Comparison of ENCODE assay signal across 15 cellular contexts in the genomic region with DNA sequence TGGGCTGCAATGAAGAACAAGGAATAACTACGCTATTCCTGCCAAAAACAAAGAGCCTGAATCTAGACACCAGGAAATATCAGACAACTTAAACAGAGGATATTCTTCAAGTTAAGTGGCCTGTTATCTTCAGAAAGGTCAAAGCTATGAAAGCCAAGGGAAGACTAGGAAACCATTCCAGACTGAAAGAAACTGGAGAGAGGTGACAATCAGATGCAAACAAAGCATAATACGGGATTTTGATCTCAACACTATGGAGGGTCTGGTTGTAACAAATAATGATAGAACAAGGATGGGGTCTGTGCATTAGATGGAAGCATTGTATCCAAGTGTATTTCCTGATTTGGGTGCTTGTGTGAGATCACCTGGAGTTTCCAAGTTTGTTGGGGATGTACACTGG. TPM values are rescaled to one million over a fixed set of nuclear protein-coding genes. Genes with fewer than 3 reads are reported as not detected.
A peak's percentile ranks its signal among the peaks of the same experiment; 100 is the strongest.
DNase-seq lines count a peak whose midpoint lies in the region; TF ChIP-seq lines count a peak whose summit lies in the region.
"Had no signal": no experiment of that assay in that cellular context is flagged by ENCODE, and none has a peak within 500 bp of the region (broad histone marks: within the 10 kb centered on the region; RNA-seq: fewer than 3 reads in every experiment).

No MANE protein-coding gene starts in this region.

- H3K27ac Mint-ChIP-seq in Calu3 (ENCODE audit: unreplicated experiment): peak overlapping the region; percentile 9
- peak overlapping the region; percentile 69 for H3K27ac Mint-ChIP-seq in activated CD4-positive, alpha-beta memory T cell treated with anti-CD3 and anti-CD28 coated beads for 36 hours
- H3K27ac Mint-ChIP-seq in immature natural killer cell: peak overlapping the region; percentile 38 to 86 (median 80)
- H3K27ac Mint-ChIP-seq: CD14-positive monocyte had no signal

- no peaks in the 10 kb centered on the region for H3K9me3 ChIP-seq in BLaER1
- H3K9me3 ChIP-seq: HAP-1, sigmoid colon, SJCRH30 had no signal

- POLR2A ChIA-PET in activated CD4-positive, alpha-beta memory T cell treated with anti-CD3 and anti-CD28 coated beads for 36 hours (lab: Charles Lee): interaction anchor here (0.5 kb wide), 1 partner anchor 27 kb away, joined by 3 read pairs; no protein-coding TSS in a partner anchor

- intact Hi-C loops in Calu3 (cut with micrococcal nuclease; ENCODE audit: unreplicated experiment): no loop called here
- intact Hi-C loops in activated CD4-positive, alpha-beta memory T cell treated with anti-CD3 and anti-CD28 coated beads for 36 hours (cut with micrococcal nuclease): no loop called here

- no peak overlapping the region for H3K4ac ChIP-seq in mesendoderm (ENCODE audit: low read depth, low read length)

- H4K5ac ChIP-seq in mesendoderm (ENCODE audit: low read length): no peak overlapping the region

- no peak overlapping the region for H4K8ac ChIP-seq in mesendoderm (ENCODE audit: low read depth, low read length)

- no peak overlapping the region for H2BK120ac ChIP-seq in mesendoderm (ENCODE audit: low read depth, low read length)

- peaks cover 58% of the 10 kb centered on the region for H4K20me1 ChIP-seq in BLaER1

- H3K27me3 Mint-ChIP-seq in Calu3 (ENCODE audit: unreplicated experiment) (no peaks in the 10 kb centered on the region), immature natural killer cell (ENCODE audit: low read depth in 3 of 3) (peaks cover 4 to 13% (median 12%) of the 10 kb centered on the region in 3 donors)
- H3K27me3 Mint-ChIP-seq in activated CD4-positive, alpha-beta memory T cell treated with anti-CD3 and anti-CD28 coated beads for 36 hours: no peaks in the 10 kb centered on the region

- H3K4me1 ChIP-seq in BLaER1 (peaks cover 29% of the 10 kb centered on the region), mesendoderm (ENCODE audit: control insufficient read depth, low read depth, low read length) (no peaks in the 10 kb centered on the region)
- H3K4me1 ChIP-seq: SJCRH30 had no signal

- TF ChIP-seq CTCF in Calu3 (IDR thresholded peaks at IDR 0.05; ENCODE audit: unreplicated experiment) (no peak), GM13976 (IDR thresholded peaks at IDR 0.05; ENCODE audit: borderline replicate concordance, control extremely low read depth, extremely low read depth, insufficient read depth, missing control alignments) (no peak)

- peak overlapping the region; percentile 97 for H3K4me3 Mint-ChIP-seq in Calu3 (ENCODE audit: low read depth, unreplicated experiment)
- H3K4me3 Mint-ChIP-seq in activated CD4-positive, alpha-beta memory T cell treated with anti-CD3 and anti-CD28 coated beads for 36 hours: peak overlapping the region; percentile 5
- H3K4me3 Mint-ChIP-seq in immature natural killer cell: peak overlapping the region in 2 of 5 donors; percentile 5 to 19
- H3K4me3 Mint-ChIP-seq: CD14-positive monocyte had no signal

- H3K23ac ChIP-seq in mesendoderm (ENCODE audit: low read length): no peak overlapping the region

- H3K4me1 Mint-ChIP-seq in Calu3 (ENCODE audit: low read depth, unreplicated experiment) (peaks cover 15% of the 10 kb centered on the region), immature natural killer cell (peaks cover 41 to 49% of the 10 kb centered on the region in 2 donors)
- H3K4me1 Mint-ChIP-seq in activated CD4-positive, alpha-beta memory T cell treated with anti-CD3 and anti-CD28 coated beads for 36 hours (ENCODE audit: low read depth): peaks cover 45% of the 10 kb centered on the region

- H3K4me2 ChIP-seq in BLaER1 (peak overlapping the region; percentile 41), mesendoderm (ENCODE audit: low read length) (no peak overlapping the region)

- DNase-seq in Calu3: no peak
- DNase-seq in activated CD4-positive, alpha-beta memory T cell treated with anti-CD3 and anti-CD28 coated beads for 36 hours: no peak
- no peak for DNase-seq in immature natural killer cell
- DNase-seq in pons (ENCODE audit: low spot score): no peak
- DNase-seq in mesendoderm: no peak
- DNase-seq in D341Med (ENCODE audit: low spot score): no peak
- DNase-seq in GM13976 (ENCODE audit: low spot score): no peak
- DNase-seq: NCI-H2081 treated with DMSO at 0.1 percent for 48 hours; sigmoid colon; SJCRH30; stimulated activated naive CD4-positive, alpha-beta T cell treated with Interleukin-2 at 50 U/mL for 16 hours had no signal

- no TSS peak for BruUV-seq in Calu3 (replicated peaks; lab: Mats Ljungman, UMichigan)

- H3K79me1 ChIP-seq in mesendoderm (ENCODE audit: low read length): no peaks in the 10 kb centered on the region

- H3K36me3 ChIP-seq in BLaER1 (peaks cover 38% of the 10 kb centered on the region), mesendoderm (ENCODE audit: control insufficient read depth, insufficient read depth, low read length) (no peaks in the 10 kb centered on the region)

- no peak overlapping the region for H2AK5ac ChIP-seq in mesendoderm (ENCODE audit: low read length)

- in situ Hi-C loops in GM13976 (cut with MboI; ENCODE audit: low sequenced_read_pairs, unreplicated experiment): no loop called here

- H3K27me3 ChIP-seq in BLaER1 (no peaks in the 10 kb centered on the region), mesendoderm (ENCODE audit: insufficient read depth, low read length, poor library complexity) (no peaks in the 10 kb centered on the region)
- H3K27me3 ChIP-seq: sigmoid colon, SJCRH30 had no signal

- no CpG with 5 or more reads among the region's 2 CpGs for WGBS in mesendoderm (ENCODE audit: extremely low coverage, insufficient coverage, low lambda C conversion rate)

- H3K18ac ChIP-seq in mesendoderm (ENCODE audit: low read length): no peak overlapping the region

- H2BK5ac ChIP-seq in mesendoderm (ENCODE audit: low read length): no peak overlapping the region

- peaks cover 28% of the 10 kb centered on the region for H3K79me2 ChIP-seq in mesendoderm (ENCODE audit: control insufficient read depth, insufficient read depth, low read length)

- no peak overlapping the region for H3K27ac ChIP-seq in BLaER1
- no peak overlapping the region for H3K27ac ChIP-seq in mesendoderm (ENCODE audit: low read depth, low read length)
- H3K27ac ChIP-seq: HL-60, sigmoid colon, SJCRH30 had no signal

- H3K36me3 Mint-ChIP-seq in Calu3 (ENCODE audit: insufficient read depth, unreplicated experiment) (peaks cover 69% of the 10 kb centered on the region), immature natural killer cell (peaks cover 3 to 6% (median 6%) of the 10 kb centered on the region in 3 donors)
- peaks cover 26% of the 10 kb centered on the region for H3K36me3 Mint-ChIP-seq in activated CD4-positive, alpha-beta memory T cell treated with anti-CD3 and anti-CD28 coated beads for 36 hours

- no peak overlapping the region for H2BK15ac ChIP-seq in mesendoderm (replicated peaks; ENCODE audit: low read depth)

- no peaks in the 10 kb centered on the region for H3K9me3 Mint-ChIP-seq in Calu3 (ENCODE audit: low read depth, unreplicated experiment)
- no peaks in the 10 kb centered on the region for H3K9me3 Mint-ChIP-seq in activated CD4-positive, alpha-beta memory T cell treated with anti-CD3 and anti-CD28 coated beads for 36 hours
- H3K9me3 Mint-ChIP-seq in immature natural killer cell: no peaks in the 10 kb centered on the region
- H3K9me3 Mint-ChIP-seq: CD14-positive monocyte had no signal

- H3K56ac ChIP-seq in mesendoderm (ENCODE audit: low read length): no peak overlapping the region

- H3K4me3 ChIP-seq in BLaER1 (no peak overlapping the region), mesendoderm (ENCODE audit: low read length) (no peak overlapping the region)
- H3K4me3 ChIP-seq: HAP-1, sigmoid colon, SJCRH30 had no signal

- CTCF ChIA-PET in Calu3 (lab: Charles Lee): no interaction called here
- CTCF ChIA-PET in activated CD4-positive, alpha-beta memory T cell treated with anti-CD3 and anti-CD28 coated beads for 36 hours (lab: Charles Lee): interaction anchor here (1.2 kb wide), 1 partner anchor 80 kb away, joined by 4 read pairs; no protein-coding TSS in a partner anchor

- H3K9ac ChIP-seq in BLaER1 (no peak overlapping the region), mesendoderm (ENCODE audit: low read length) (no peak overlapping the region)

RNA-seq across cellular contexts. Expression of a gene that starts 2.7 kb away (rescaled TPM):
- 143 and 155 TPM in 2 replicates for total RNA-seq in Calu3 (2022)
- 100 to 1,000 TPM; 191 to 198 TPM for total RNA-seq in activated CD4-positive, alpha-beta memory T cell treated with anti-CD3 and anti-CD28 coated beads for 36 hours
- polyA plus RNA-seq in immature natural killer cell: 10 to 100 TPM; 36.1 to 51.8 (median 39.6) TPM
- 82.1 TPM for polyA plus RNA-seq in mesendoderm (2013, experiment 1 of 2)
- polyA plus RNA-seq in mesendoderm (2013, experiment 2 of 2): 84.0 TPM

RNA-seq across cellular contexts. Expression of a gene that starts 45.9 kb away (rescaled TPM):
- total RNA-seq in Calu3 (2022): 46.9 and 49.9 TPM in 2 replicates
- total RNA-seq in activated CD4-positive, alpha-beta memory T cell treated with anti-CD3 and anti-CD28 coated beads for 36 hours: 10 to 100 TPM; 20.5 to 25.8 TPM
- 10 to 100 TPM; 13.9 to 19.0 (median 15.3) TPM for polyA plus RNA-seq in immature natural killer cell
- polyA plus RNA-seq in mesendoderm (2013, experiment 1 of 2): 12.9 TPM
- polyA plus RNA-seq in mesendoderm (2013, experiment 2 of 2): 14.3 TPM

RNA-seq across cellular contexts. Expression of a gene that starts 50.3 kb away (rescaled TPM):
- total RNA-seq in Calu3 (2022): 95.5 and 104 TPM in 2 replicates
- total RNA-seq in activated CD4-positive, alpha-beta memory T cell treated with anti-CD3 and anti-CD28 coated beads for 36 hours: 10 to 100 TPM; 77.6 to 79.2 TPM
- 10 to 100 TPM; 44.9 to 76.8 (median 57.3) TPM for polyA plus RNA-seq in immature natural killer cell
- 41.4 TPM for polyA plus RNA-seq in mesendoderm (2013, experiment 1 of 2)
- 41.0 TPM for polyA plus RNA-seq in mesendoderm (2013, experiment 2 of 2)

Comparison
In these comparisons a context has a peak if more than half of its experiments do, and no peak if none do; other contexts are left out.
1. H3K27ac Mint-ChIP-seq: peak in every context shown above with its lines; median percentile 80 in immature natural killer cell; 69 in activated CD4-positive, alpha-beta memory T cell treated with anti-CD3 and anti-CD28 coated beads for 36 hours; 9 in Calu3.